In the genomic region with DNA sequence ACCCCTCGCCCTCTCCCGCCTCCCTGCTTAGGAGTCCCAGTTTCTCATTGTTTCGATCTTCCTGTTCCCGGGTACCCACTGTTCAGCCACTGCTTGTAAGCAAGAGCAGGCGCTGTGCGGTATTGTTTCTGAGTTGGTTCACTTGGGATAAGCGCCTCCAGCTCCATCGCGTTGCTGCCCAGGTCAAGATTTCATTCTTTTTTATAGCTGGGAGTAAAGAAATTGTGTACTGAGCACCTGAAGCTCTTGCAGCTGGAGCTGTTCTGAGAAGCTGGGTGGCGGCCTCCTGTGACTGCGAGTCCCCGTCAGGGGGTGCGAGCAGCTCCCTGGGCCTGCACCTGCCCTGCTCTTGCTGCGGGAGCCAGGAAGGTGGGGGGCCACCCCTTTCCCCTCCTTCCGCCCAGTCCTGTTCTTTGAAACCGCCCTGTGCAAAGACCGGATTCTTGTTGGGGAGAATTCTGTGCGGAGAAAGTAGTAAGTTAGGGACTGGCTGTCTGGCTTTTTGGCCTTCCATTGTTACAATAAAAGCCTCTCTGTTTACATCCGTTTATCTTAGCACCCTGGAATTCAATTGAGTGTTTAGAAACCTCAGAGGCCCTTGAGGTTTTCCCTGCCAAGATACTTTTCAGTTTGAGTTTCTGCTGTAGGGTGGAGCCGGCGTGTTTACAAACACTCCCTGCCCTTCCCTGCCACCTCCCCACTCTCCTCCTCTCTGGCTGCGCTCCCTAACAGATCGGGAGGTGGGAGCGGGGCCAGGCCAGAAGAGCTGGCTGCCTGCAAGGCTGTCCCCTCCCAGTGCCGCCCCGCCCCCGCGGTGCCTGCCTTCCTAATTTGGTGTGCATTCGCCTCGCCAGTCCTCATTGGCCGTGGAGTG, we compare ENCODE assay signal across 8 cellular contexts. TPM values are rescaled to one million over a fixed set of nuclear protein-coding genes. Genes with fewer than 3 reads are reported as not detected.
DNase-seq lines count a peak whose midpoint lies in the region; ATAC-seq and TF ChIP-seq lines count a peak whose summit lies in the region.

No MANE protein-coding gene starts in this region.

- peak overlapping the region; percentile 59 for H2AFZ ChIP-seq in PC-3 (ENCODE audit: low read length)

- H3K9me3 Mint-ChIP-seq in activated T-helper 17 cell treated with anti-CD3 and anti-CD28 coated beads, Interleukin-2, amount 50 U/mL, for 72 hours, result no peaks in the 10 kb centered on the region
- H3K9me3 Mint-ChIP-seq in natural killer cell, result no peaks in the 10 kb centered on the region

- no peak overlapping the region; the same call in 1 of the 2 replicates for H3K9ac ChIP-seq in HUES48 (ENCODE audit: low read depth, low read length)
- H3K9ac ChIP-seq in PC-3 (ENCODE audit: low read length), result peak overlapping the region; percentile 88

- intact Hi-C loops in PC-3 (cut with micrococcal nuclease), result loop anchor here (1.0 kb wide), 4 partner anchors 19 to 103 kb away; no protein-coding TSS in a partner anchor
- intact Hi-C loops in natural killer cell (cut with micrococcal nuclease), result loop anchor here (1.0 to 2.0 kb wide), 2 partner anchors 20 to 60 kb away; no protein-coding TSS in a partner anchor

- H3K4me3 ChIP-seq in HUES48 (ENCODE audit: low read depth, low read length) (peak overlapping the region; percentile 43), PC-3 (ENCODE audit: low read length) (peak overlapping the region; percentile 66)

- H3K4me1 ChIP-seq in HUES48 (ENCODE audit: control insufficient read depth, insufficient read depth, low read length) (peaks cover 16% of the 10 kb centered on the region), PC-3 (ENCODE audit: insufficient read depth, low read length) (peaks cover 27% of the 10 kb centered on the region)

- peak overlapping the region; percentile 94 for H3K27ac ChIP-seq in HUES48 (ENCODE audit: low read depth, low read length)
- H3K27ac ChIP-seq in PC-3 (ENCODE audit: low read length), result peak overlapping the region; percentile 94

- H4K20me1 ChIP-seq in PC-3 (ENCODE audit: low read length), result no peaks in the 10 kb centered on the region

- H3K36me3 Mint-ChIP-seq in activated T-helper 17 cell treated with anti-CD3 and anti-CD28 coated beads, Interleukin-2, amount 50 U/mL, for 72 hours (ENCODE audit: low read depth), result peaks cover 60% of the 10 kb centered on the region
- H3K36me3 Mint-ChIP-seq in natural killer cell, result no peaks in the 10 kb centered on the region

- DNase-seq in D341Med (ENCODE audit: low spot score) (peak; percentile 94), PC-3 (peak; percentile 97), fibroblast of peridontal ligament (ENCODE audit: extremely low read depth) (peak; percentile 99), natural killer cell (peak; percentile 69)
- DNase-seq in stimulated activated naive CD8-positive, alpha-beta T cell treated with anti-CD3 and anti-CD28 coated beads, Interleukin-15, Interleukin-2, amounts not matched to agents 100 U/mL and 50 U/mL, for 24 hours, result peak; percentile 80

- H3F3A ChIP-seq in PC-3 (ENCODE audit: low read length, unreplicated experiment), result peaks cover 5% of the 10 kb centered on the region

- CTCF ChIA-PET in PC-3 (lab: Charles Lee), result interaction anchor here (0.5 kb wide), 1 partner anchor 344 kb away, joined by 4 read pairs; no protein-coding TSS in a partner anchor

- peak; percentile 64 for ATAC-seq in GM21447 (IDR thresholded peaks at IDR 0.05; ENCODE audit: unreplicated experiment)
- peak; percentile 92 for ATAC-seq in PC-3
- ATAC-seq in activated T-helper 17 cell treated with anti-CD3 and anti-CD28 coated beads, Interleukin-2, amount 50 U/mL, for 72 hours (replicated peaks), result peak; percentile 90
- peak; percentile 67 to 80 (median 77) for ATAC-seq in natural killer cell
- ATAC-seq in stimulated activated naive CD8-positive, alpha-beta T cell treated with anti-CD3 and anti-CD28 coated beads, Interleukin-15, Interleukin-2, amounts not matched to agents 100 U/mL and 50 U/mL, for 24 hours, result peak; percentile 72

- peaks cover 38% of the 10 kb centered on the region for H3K79me2 ChIP-seq in PC-3 (ENCODE audit: low read length)

- peak overlapping the region; percentile 95 for H3K4me2 ChIP-seq in PC-3 (ENCODE audit: low read length)

- TF ChIP-seq CTCF in PC-3 (conservative IDR thresholded peaks at IDR 0.05; ENCODE audit: low read depth, low read length), result no peak
- no peak for TF ChIP-seq CTCF in natural killer cell (IDR thresholded peaks at IDR 0.05)

- H3K27me3 ChIP-seq in HUES48 (ENCODE audit: control insufficient read depth, insufficient read depth, low read length) (peaks cover 43% of the 10 kb centered on the region), PC-3 (ENCODE audit: low read length) (no peaks in the 10 kb centered on the region)

- TSS peak; percentile 57 for BruUV-seq in PC-3 (replicated peaks; lab: Mats Ljungman, UMichigan)

- H3K9me3 ChIP-seq in HUES48 (ENCODE audit: control insufficient read depth, insufficient read depth, low read length), result no peaks in the 10 kb centered on the region
- H3K9me3 ChIP-seq in PC-3 (ENCODE audit: low read length), result no peaks in the 10 kb centered on the region

- no peaks in the 10 kb centered on the region for H3K27me3 Mint-ChIP-seq in activated T-helper 17 cell treated with anti-CD3 and anti-CD28 coated beads, Interleukin-2, amount 50 U/mL, for 72 hours
- no peaks in the 10 kb centered on the region for H3K27me3 Mint-ChIP-seq in natural killer cell (ENCODE audit: low read depth in 2 of 2)

- POLR2A ChIA-PET in PC-3 (lab: Charles Lee; ENCODE audit: unreplicated experiment), result interaction anchor here (0.6 to 1.0 kb wide), 4 partner anchors 31 to 1161 kb away, joined by 4 to 11 read pairs (median 6); partner anchors contain the start of gene AP5Z1

- H3K4me3 Mint-ChIP-seq in activated T-helper 17 cell treated with anti-CD3 and anti-CD28 coated beads, Interleukin-2, amount 50 U/mL, for 72 hours, result peak overlapping the region; percentile 80
- H3K4me3 Mint-ChIP-seq in natural killer cell, result peak overlapping the region; percentile 90

- H3K9me2 ChIP-seq in PC-3 (replicated peaks; ENCODE audit: low read length), result no peaks in the 10 kb centered on the region

- H3K36me3 ChIP-seq in HUES48 (ENCODE audit: control insufficient read depth, insufficient read depth, low read length) (peaks cover 12% of the 10 kb centered on the region; the same call in 1 of the 2 replicates), PC-3 (ENCODE audit: low read depth, low read length) (0 out of 2 replicates have a peak, but pooled peaks cover 4% of the 10 kb centered on the region)

- peaks cover 26% of the 10 kb centered on the region for H3K4me1 Mint-ChIP-seq in activated T-helper 17 cell treated with anti-CD3 and anti-CD28 coated beads, Interleukin-2, amount 50 U/mL, for 72 hours
- H3K4me1 Mint-ChIP-seq in natural killer cell, result peaks cover 69 to 70% of the 10 kb centered on the region in 2 donors

- H3K27ac Mint-ChIP-seq in activated T-helper 17 cell treated with anti-CD3 and anti-CD28 coated beads, Interleukin-2, amount 50 U/mL, for 72 hours, result peak overlapping the region; percentile 87
- peak overlapping the region; percentile 93 to 95 for H3K27ac Mint-ChIP-seq in natural killer cell

RNA-seq across cellular contexts. Expression of gene AP5Z1, which starts 30.8 kb away (rescaled TPM):
- total RNA-seq in PC-3 (2014; rRNA removed) (36.6 and 59.3 TPM in 2 replicates), natural killer cell (100 to 1,000 TPM; 140 to 156 (median 143) TPM)
- 10 to 100 TPM; 38.7 to 51.9 TPM for total RNA-seq in activated T-helper 17 cell treated with anti-CD3 and anti-CD28 coated beads, Interleukin-2, amount 50 U/mL, for 72 hours

Comparison
In these comparisons a context has a peak if more than half of its experiments do, and no peak if none do; other contexts are left out.
1. Peak in every context shown above with its lines: DNase-seq, ATAC-seq, H3K4me3 ChIP-seq and H3K27ac ChIP-seq.